In the genomic region with DNA sequence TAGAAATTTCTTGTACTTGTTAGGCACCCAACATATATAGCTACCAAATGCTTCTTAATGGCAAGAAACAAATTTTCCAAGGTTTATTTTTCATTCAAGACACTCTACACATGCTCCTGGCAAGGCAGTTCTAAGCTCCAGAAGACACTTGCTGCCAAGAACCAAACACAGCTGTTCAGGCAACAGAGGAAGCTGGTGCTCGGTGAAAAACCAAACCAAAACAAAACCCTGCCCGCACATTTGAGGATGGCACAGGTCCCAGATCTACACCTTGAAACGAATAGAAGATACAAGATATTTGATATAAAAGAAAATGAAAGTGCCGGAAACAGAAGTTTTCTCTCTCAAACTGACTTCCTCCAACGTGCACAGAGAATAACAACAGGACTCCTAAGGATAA, we compare ENCODE assay signal across 17 cellular contexts. TPM values are rescaled to one million over a fixed set of nuclear protein-coding genes. Genes with fewer than 3 reads are reported as not detected.
DNase-seq lines count a peak whose midpoint lies in the region; ATAC-seq and TF ChIP-seq lines count a peak whose summit lies in the region.
"Had no signal": no experiment of that assay in that cellular context is flagged by ENCODE, and none has a peak within 500 bp of the region (broad histone marks: within the 10 kb centered on the region; RNA-seq: fewer than 3 reads in every experiment).

No MANE protein-coding gene starts in this region.

- H3K36me3 Mint-ChIP-seq in activated B cell treated with CpG ODN at 0.5 μM for 24 hours (ENCODE audit: low read depth) (no peaks in the 10 kb centered on the region), memory B cell (no peaks in the 10 kb centered on the region)

- H3K9ac ChIP-seq in BLaER1 treated with 17β-estradiol and CSF1 and Interleukin-3, amounts not matched to agents 10 nM and 100 nM = peak overlapping the region in 9 of 11 experiments; percentile 53 to 86 (median 82); a peak in 19 of 22 replicates
- peak overlapping the region; percentile 55 for H3K9ac ChIP-seq in DND-41 (ENCODE audit: low read depth, low read length)

- H3K27ac Mint-ChIP-seq in activated B cell treated with CpG ODN at 0.5 μM for 24 hours = peak overlapping the region; percentile 82
- H3K27ac Mint-ChIP-seq in memory B cell = no peak overlapping the region
- H3K27ac Mint-ChIP-seq: effector memory CD8-positive, alpha-beta T cell had no signal

- H4K20me1 ChIP-seq in BLaER1 treated with 17β-estradiol and CSF1 and Interleukin-3, amounts not matched to agents 10 nM and 100 nM = no peaks in the 10 kb centered on the region
- no peaks in the 10 kb centered on the region for H4K20me1 ChIP-seq in DND-41 (ENCODE audit: insufficient read depth, low read length)

- DNase-seq in DND-41 (peak; percentile 85), activated B cell treated with CpG ODN at 0.5 μM for 24 hours (no peak), memory B cell (ENCODE audit: low spot score in 2 of 2) (no peak), GM19240 (ENCODE audit: insufficient read length, low spot score) (no peak), DMS153 (lab: John Stamatoyannopoulos, UW) (no peak), SKM-1 (lab: John Stamatoyannopoulos, UW; ENCODE audit: unreplicated experiment) (no peak)
- DNase-seq: activated CD8-positive, alpha-beta memory T cell treated with anti-CD3 and anti-CD28 coated beads, Interleukin-2, amount 50 U/mL, for 48 hours; effector memory CD8-positive, alpha-beta T cell; foreskin melanocyte; kidney; NCI-H69; right cardiac atrium; Right ventricle myocardium superior had no signal

- CTCF ChIA-PET in activated B cell treated with CpG ODN at 0.5 μM for 24 hours (lab: Charles Lee) = interaction anchor here (10.8 kb wide), 1 partner anchor 71 kb away, joined by 612 read pairs; no protein-coding TSS in a partner anchor

- H3K4me2 ChIP-seq in BLaER1 treated with 17β-estradiol and CSF1 and Interleukin-3, amounts not matched to agents 10 nM and 100 nM = peak overlapping the region; percentile 84 to 98 (median 94)
- peak overlapping the region; percentile 71 for H3K4me2 ChIP-seq in DND-41 (ENCODE audit: insufficient read depth, low read length)

- peak overlapping the region; percentile 70 for H3K4me3 Mint-ChIP-seq in activated B cell treated with CpG ODN at 0.5 μM for 24 hours
- H3K4me3 Mint-ChIP-seq in memory B cell = peak overlapping the region; percentile 63
- H3K4me3 Mint-ChIP-seq: effector memory CD8-positive, alpha-beta T cell had no signal

- H3K27me3 Mint-ChIP-seq in activated B cell treated with CpG ODN at 0.5 μM for 24 hours = peaks cover 10% of the 10 kb centered on the region
- H3K27me3 Mint-ChIP-seq in memory B cell = peaks cover 11% of the 10 kb centered on the region

- peak overlapping the region; percentile 7 to 89 (median 50); a peak in 19 of 20 replicates for H3K4me3 ChIP-seq in BLaER1 treated with 17β-estradiol and CSF1 and Interleukin-3, amounts not matched to agents 10 nM and 100 nM
- H3K4me3 ChIP-seq in DND-41 (ENCODE audit: low read depth in 1 of 2, low read length in 2 of 2) = peak overlapping the region in 1 of 2 experiments; percentile 49; a peak in 2 of 4 replicates

- TF ChIP-seq CTCF in DND-41 (IDR thresholded peaks at IDR 0.05; ENCODE audit: borderline replicate concordance, extremely low read depth, low read length, poor library complexity, severe bottlenecking) = no peak
- no peak for TF ChIP-seq CTCF in activated B cell treated with CpG ODN at 0.5 μM for 24 hours (IDR thresholded peaks at IDR 0.05)

- H3K4me1 ChIP-seq in BLaER1 treated with 17β-estradiol and CSF1 and Interleukin-3, amounts not matched to agents 10 nM and 100 nM = peaks cover 89 to 100% (median 99%) of the 10 kb centered on the region in 10 experiments
- peaks cover 100% of the 10 kb centered on the region for H3K4me1 ChIP-seq in DND-41 (ENCODE audit: insufficient read depth, low read length)

- H3K36me3 ChIP-seq in BLaER1 treated with 17β-estradiol and CSF1 and Interleukin-3, amounts not matched to agents 10 nM and 100 nM = peaks cover 0 to 16% (median 0%) of the 10 kb centered on the region in 11 experiments; a peak in 1 of 22 replicates
- peaks cover 11% of the 10 kb centered on the region; the same call in 1 of the 2 replicates for H3K36me3 ChIP-seq in DND-41 (ENCODE audit: insufficient read depth, low read length)

- no peaks in the 10 kb centered on the region for H3K27me3 ChIP-seq in BLaER1 treated with 17β-estradiol and CSF1 and Interleukin-3, amounts not matched to agents 10 nM and 100 nM
- H3K27me3 ChIP-seq in DND-41 (ENCODE audit: insufficient read depth, low read length, poor library complexity) = no peaks in the 10 kb centered on the region

- H3K9me3 Mint-ChIP-seq in activated B cell treated with CpG ODN at 0.5 μM for 24 hours (no peaks in the 10 kb centered on the region), memory B cell (no peaks in the 10 kb centered on the region)
- H3K9me3 Mint-ChIP-seq: effector memory CD8-positive, alpha-beta T cell had no signal

- no peaks in the 10 kb centered on the region for H3K9me3 ChIP-seq in BLaER1 treated with 17β-estradiol and CSF1 and Interleukin-3, amounts not matched to agents 10 nM and 100 nM (replicated peaks in 1 of 11)
- no peaks in the 10 kb centered on the region for H3K9me3 ChIP-seq in DND-41 (ENCODE audit: insufficient read depth, low read length, severe bottlenecking)

- POLR2A ChIA-PET in activated B cell treated with CpG ODN at 0.5 μM for 24 hours (lab: Charles Lee) = interaction anchor here (1.1 kb wide), 1 partner anchor 70 kb away, joined by 3 read pairs; no protein-coding TSS in a partner anchor

- H3K79me2 ChIP-seq in DND-41 (ENCODE audit: insufficient read depth, low read length) = peaks cover 56% of the 10 kb centered on the region

- intact Hi-C loops in activated B cell treated with CpG ODN at 0.5 μM for 24 hours (cut with micrococcal nuclease) = loop anchor here (10.0 kb wide), 1 partner anchor 255 kb away; the partner anchor contains the start of gene CCNJ

- ATAC-seq in DND-41 (ENCODE audit: insufficient read depth, low read depth) (peak; percentile 78), activated B cell treated with CpG ODN at 0.5 μM for 24 hours (ENCODE audit: low read depth) (peak; percentile 31), memory B cell (ENCODE audit: low read depth) (peak; percentile 34), HG02759 (IDR thresholded peaks at IDR 0.05; ENCODE audit: unreplicated experiment) (no peak)
- ATAC-seq: effector memory CD8-positive, alpha-beta T cell; right cardiac atrium had no signal

- no peak overlapping the region for H2AFZ ChIP-seq in DND-41 (ENCODE audit: low read depth, low read length)

- peak overlapping the region in 9 of 11 experiments; percentile 54 to 94 (median 87); a peak in 18 of 22 replicates for H3K27ac ChIP-seq in BLaER1 treated with 17β-estradiol and CSF1 and Interleukin-3, amounts not matched to agents 10 nM and 100 nM
- peak overlapping the region; percentile 92 for H3K27ac ChIP-seq in DND-41 (ENCODE audit: low read length)

- peaks cover 41% of the 10 kb centered on the region for H3K4me1 Mint-ChIP-seq in activated B cell treated with CpG ODN at 0.5 μM for 24 hours
- peaks cover 10% of the 10 kb centered on the region for H3K4me1 Mint-ChIP-seq in memory B cell

RNA-seq across cellular contexts. Expression of gene DNTT, which starts 4.9 kb away (rescaled TPM):
- total RNA-seq in activated B cell treated with CpG ODN at 0.5 μM for 24 hours = 0.11 TPM in 1 of 2 replicates, not detected in the other
- total RNA-seq: astrocyte, kidney, right cardiac atrium, Right ventricle myocardium superior, subcutaneous adipose tissue had no signal

RNA-seq across cellular contexts. Expression of gene BLNK, which starts 28.0 kb away (rescaled TPM):
- 238 and 267 TPM in 2 replicates for total RNA-seq in activated B cell treated with CpG ODN at 0.5 μM for 24 hours
- total RNA-seq: astrocyte had no signal

RNA-seq across cellular contexts. Expression of gene OPALIN, which starts 59.4 kb away (rescaled TPM):
- not detected in 2 replicates for total RNA-seq in activated B cell treated with CpG ODN at 0.5 μM for 24 hours
- total RNA-seq: astrocyte, kidney, right cardiac atrium, Right ventricle myocardium superior, subcutaneous adipose tissue had no signal
